Comparison of ENCODE assay signal across 14 cellular contexts in the genomic region with DNA sequence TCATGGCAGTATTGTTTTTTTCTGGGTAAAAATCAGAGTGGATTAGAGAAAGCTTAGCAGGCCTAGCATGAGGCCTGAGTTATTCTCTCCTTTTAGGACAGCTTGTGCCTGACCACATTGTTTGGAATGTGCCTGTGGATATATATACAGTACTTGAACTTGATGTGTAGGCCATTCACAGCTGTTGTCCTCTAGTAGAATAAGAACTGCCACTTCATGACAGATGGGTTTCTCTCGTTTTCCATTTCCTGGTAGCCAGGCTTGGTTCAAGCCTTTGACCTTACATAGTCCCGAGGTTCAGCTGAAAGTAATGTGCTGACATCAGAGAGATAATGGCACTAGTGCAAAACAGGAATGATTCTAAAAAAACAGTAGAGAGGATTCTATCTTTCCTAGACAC.
A peak's percentile ranks its signal among the peaks of the same experiment; 100 is the strongest.
DNase-seq lines count a peak whose midpoint lies in the region; ATAC-seq, FAIRE-seq and TF ChIP-seq lines count a peak whose summit lies in the region.
"Had no signal": no experiment of that assay in that cellular context is flagged by ENCODE, and none has a peak within 500 bp of the region (broad histone marks: within the 10 kb centered on the region; RNA-seq: fewer than 3 reads in every experiment).

No MANE protein-coding gene starts in this region.

- H3K36me3 ChIP-seq in MM.1S (replicated peaks; ENCODE audit: insufficient read depth, low read length) (no peaks in the 10 kb centered on the region), astrocyte (ENCODE audit: insufficient read depth, low read length) (no peaks in the 10 kb centered on the region), left lung (no peaks in the 10 kb centered on the region), OCI-LY7 (ENCODE audit: insufficient read depth, low read length) (no peaks in the 10 kb centered on the region)
- H3K36me3 ChIP-seq: BLaER1, MG63 had no signal

- no peaks in the 10 kb centered on the region for H3K27me3 ChIP-seq in MM.1S (replicated peaks; ENCODE audit: insufficient read depth, low read length)
- H3K27me3 ChIP-seq in astrocyte (ENCODE audit: insufficient read depth, low read length): no peaks in the 10 kb centered on the region
- H3K27me3 ChIP-seq in left lung: no peaks in the 10 kb centered on the region
- H3K27me3 ChIP-seq: BLaER1, MG63, testis had no signal

- no peak overlapping the region for H3K4me3 Mint-ChIP-seq in astrocyte (ENCODE audit: unreplicated experiment)

- no peaks in the 10 kb centered on the region for H3K27me3 Mint-ChIP-seq in astrocyte (ENCODE audit: low read depth, unreplicated experiment)

- H3K79me2 ChIP-seq in MM.1S (ENCODE audit: low read length) (no peaks in the 10 kb centered on the region), astrocyte (ENCODE audit: insufficient read depth, low read length) (no peaks in the 10 kb centered on the region), OCI-LY7 (ENCODE audit: insufficient read depth, low read depth, low read length) (no peaks in the 10 kb centered on the region)

- intact Hi-C loops in left lung (cut with DNase I): no loop called here
- intact Hi-C loops in OCI-LY7 (cut with micrococcal nuclease; ENCODE audit: unreplicated experiment): no loop called here

- TF ChIP-seq CTCF in AG04449 (IDR thresholded peaks at IDR 0.05; ENCODE audit: insufficient read depth, low read length, missing control alignments): no peak
- TF ChIP-seq CTCF in MM.1S (IDR thresholded peaks at IDR 0.05; ENCODE audit: low read length): no peak
- TF ChIP-seq CTCF in astrocyte (IDR thresholded peaks at IDR 0.05; ENCODE audit: insufficient read depth, low read depth, low read length): no peak
- no peak for TF ChIP-seq CTCF in left lung (IDR thresholded peaks at IDR 0.05)
- TF ChIP-seq CTCF in OCI-LY7 (conservative IDR thresholded peaks at IDR 0.05; ENCODE audit: low read length): no peak

- DNase-seq in AG04449 (ENCODE audit: low read depth, low spot score): peak; percentile 49
- DNase-seq in MM.1S: peak; percentile 68
- peak; percentile 88 for DNase-seq in astrocyte (ENCODE audit: low read depth)
- no peak for DNase-seq in left lung
- DNase-seq in NCI-H1105 (lab: John Stamatoyannopoulos, UW): no peak
- no peak for DNase-seq in OCI-LY7 (ENCODE audit: low spot score)
- DNase-seq in urothelium cell line (ENCODE audit: low spot score): no peak
- DNase-seq: activated CD8-positive, alpha-beta memory T cell treated with anti-CD3 and anti-CD28 coated beads, Interleukin-2, amount 50 U/mL, for 4 hours; MG63; stimulated activated CD4-positive, alpha-beta T cell treated with anti-CD3 and anti-CD28 coated beads, Interleukin-1b, Interleukin-23, amount 100 ng/mL, for 48 hours; testis had no signal

- CTCF ChIA-PET in AG04449 (lab: Yijun Ruan, JAX) (interaction anchor here (0.8 to 1.4 kb wide), 4 partner anchors 13 to 626 kb away, joined by 3 to 4 read pairs (median 4); no protein-coding TSS in a partner anchor), OCI-LY7 (lab: Charles Lee; ENCODE audit: unreplicated experiment) (no interaction called here)

- H3K9ac ChIP-seq in MM.1S (ENCODE audit: low read length) (no peak overlapping the region), astrocyte (ENCODE audit: low read length) (no peak overlapping the region)
- H3K9ac ChIP-seq: BLaER1 had no signal

- peak; percentile 67 for ATAC-seq in left lung
- no peak for ATAC-seq in HG02852 (IDR thresholded peaks at IDR 0.05; ENCODE audit: unreplicated experiment)

- H3K4me1 Mint-ChIP-seq in astrocyte (ENCODE audit: low read depth, unreplicated experiment): peaks cover 17% of the 10 kb centered on the region

- H3K9me3 ChIP-seq in MM.1S (replicated peaks; ENCODE audit: insufficient read depth, low read length): no peaks in the 10 kb centered on the region
- H3K9me3 ChIP-seq in astrocyte (ENCODE audit: insufficient read depth, low read depth, low read length): no peaks in the 10 kb centered on the region
- H3K9me3 ChIP-seq in left lung: no peaks in the 10 kb centered on the region
- H3K9me3 ChIP-seq in OCI-LY7 (ENCODE audit: low read length): no peaks in the 10 kb centered on the region
- H3K9me3 ChIP-seq: BLaER1, MG63, testis had no signal

- peaks cover 10% of the 10 kb centered on the region; the same call in 1 of the 2 replicates for H3F3A ChIP-seq in MM.1S (ENCODE audit: insufficient read depth, low read length)

- H3K9me3 Mint-ChIP-seq in astrocyte (ENCODE audit: unreplicated experiment): no peaks in the 10 kb centered on the region

- H3K9me2 ChIP-seq in MM.1S (replicated peaks; ENCODE audit: insufficient read depth, low read length) (no peaks in the 10 kb centered on the region), OCI-LY7 (ENCODE audit: insufficient read depth, low read length) (no peaks in the 10 kb centered on the region)

- POLR2A ChIA-PET in AG04449 (lab: Yijun Ruan, JAX) (interaction anchor here (0.9 to 1.1 kb wide), 3 partner anchors 10 to 20 kb away, joined by 3 to 4 read pairs (median 3); no protein-coding TSS in a partner anchor), OCI-LY7 (lab: Charles Lee) (interaction anchor here (0.6 to 0.7 kb wide), 2 partner anchors 22 to 640 kb away, joined by 4 read pairs; no protein-coding TSS in a partner anchor)

- H3K4me2 ChIP-seq in MM.1S (ENCODE audit: low read depth, low read length): peak overlapping the region; percentile 28; the same call in 1 of the 2 replicates
- no peak overlapping the region for H3K4me2 ChIP-seq in astrocyte (ENCODE audit: low read length)
- no peak overlapping the region for H3K4me2 ChIP-seq in OCI-LY7 (ENCODE audit: low read length)
- H3K4me2 ChIP-seq: BLaER1 had no signal

- no peak overlapping the region for H2AFZ ChIP-seq in MM.1S (ENCODE audit: low read length)
- no peak overlapping the region for H2AFZ ChIP-seq in astrocyte (ENCODE audit: low read depth, low read length)
- no peak overlapping the region for H2AFZ ChIP-seq in OCI-LY7 (ENCODE audit: low read length)

- no peaks in the 10 kb centered on the region for H4K20me1 ChIP-seq in MM.1S (ENCODE audit: insufficient read depth, low read length)
- H4K20me1 ChIP-seq in astrocyte (ENCODE audit: insufficient read depth, low read length): peaks cover 7% of the 10 kb centered on the region
- no peaks in the 10 kb centered on the region for H4K20me1 ChIP-seq in OCI-LY7 (ENCODE audit: insufficient read depth, low read length)

- H3K36me3 Mint-ChIP-seq in astrocyte (ENCODE audit: low read depth, unreplicated experiment): no peaks in the 10 kb centered on the region

- no TSS peak for BruUV-seq in OCI-LY7 (replicated peaks; lab: Mats Ljungman, UMichigan)

- FAIRE-seq in astrocyte (lab: Jason Lieb, UNC) (no peak), urothelium cell line (lab: Jason Lieb, UNC) (no peak)
- FAIRE-seq: bronchial epithelial cell had no signal

- H3K4me3 ChIP-seq in AG04449 (ENCODE audit: low read depth, low read length) (no peak overlapping the region), MM.1S (ENCODE audit: low read length) (no peak overlapping the region), astrocyte (ENCODE audit: insufficient read depth, low read depth, low read length) (no peak overlapping the region), left lung (no peak overlapping the region), OCI-LY7 (ENCODE audit: low read depth, low read length, poor library complexity, severe bottlenecking) (no peak overlapping the region)
- H3K4me3 ChIP-seq: BLaER1, MG63, testis had no signal

- H3K27ac Mint-ChIP-seq in astrocyte (ENCODE audit: unreplicated experiment): peak overlapping the region; percentile 93

- H3K4me1 ChIP-seq in MM.1S (ENCODE audit: low read length) (peaks cover 32% of the 10 kb centered on the region), astrocyte (ENCODE audit: insufficient read depth, low read length) (no peaks in the 10 kb centered on the region), left lung (no peaks in the 10 kb centered on the region), OCI-LY7 (ENCODE audit: insufficient read depth, low read length, poor library complexity, severe bottlenecking) (no peaks in the 10 kb centered on the region)
- H3K4me1 ChIP-seq: BLaER1, testis had no signal

- H3K27ac ChIP-seq in MM.1S (ENCODE audit: low read length): peak overlapping the region; percentile 64; the same call in 1 of the 2 replicates
- no peak overlapping the region for H3K27ac ChIP-seq in astrocyte (ENCODE audit: low read depth, low read length)
- H3K27ac ChIP-seq in left lung: no peak overlapping the region
- H3K27ac ChIP-seq in OCI-LY7 (ENCODE audit: low read depth, low read length, poor library complexity, severe bottlenecking): no peak overlapping the region
- H3K27ac ChIP-seq: BLaER1, testis had no signal

Comparison
In these comparisons a context has a peak if more than half of its experiments do, and no peak if none do; other contexts are left out.
1. DNase-seq: peak in AG04449 (single experiment), MM.1S (single experiment) and astrocyte (single experiment); none in left lung (0 of 2), NCI-H1105 (single experiment), OCI-LY7 (single experiment) and urothelium cell line (single experiment).